ENCODE assay signal across 13 cellular contexts in the genomic region with DNA sequence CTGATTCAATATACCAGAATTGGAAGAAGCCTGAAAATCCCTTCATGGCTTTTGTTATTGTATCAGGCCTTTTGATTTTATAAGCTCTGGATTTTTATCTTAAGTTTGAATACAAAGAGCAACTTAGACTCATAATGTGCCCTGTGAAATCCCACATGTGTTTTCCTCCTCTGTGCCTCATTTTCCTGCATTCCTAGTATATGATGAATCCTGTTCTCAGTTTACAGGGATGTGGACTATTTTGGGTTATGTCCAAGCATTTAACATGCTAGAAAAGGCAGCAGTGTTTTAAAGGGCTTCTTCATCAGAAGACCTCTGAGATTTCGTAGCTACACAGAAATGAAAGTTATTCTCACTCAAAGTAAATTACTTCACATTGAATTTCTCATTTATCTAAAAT.
DNase-seq lines count a peak whose midpoint lies in the region; ATAC-seq and TF ChIP-seq lines count a peak whose summit lies in the region.
"Had no signal": no experiment of that assay in that cellular context is flagged by ENCODE, and none has a peak within 500 bp of the region (broad histone marks: within the 10 kb centered on the region; RNA-seq: fewer than 3 reads in every experiment).

No MANE protein-coding gene starts in this region.

- H3K4me2 ChIP-seq in IMR-90 (ENCODE audit: low read depth, low read length): peak overlapping the region; percentile 90; the same call in 1 of the 2 replicates

- no peaks in the 10 kb centered on the region for H3K79me1 ChIP-seq in IMR-90 (ENCODE audit: low read depth in 1 of 2, low read length in 2 of 2)

- H3K14ac ChIP-seq in IMR-90 (replicated peaks; ENCODE audit: low read depth, low read length): no peak overlapping the region

- H4K5ac ChIP-seq in IMR-90 (ENCODE audit: low read depth, low read length): no peak overlapping the region

- dilution Hi-C loops in IMR-90 (cut with HindIII; ENCODE audit: low sequenced_read_pairs, unreplicated experiment): no loop called here

- H4K91ac ChIP-seq in IMR-90 (ENCODE audit: insufficient read depth, low read depth, low read length): no peak overlapping the region

- peaks cover 5% of the 10 kb centered on the region; the same call in 1 of the 2 replicates for H3K9me1 ChIP-seq in IMR-90 (ENCODE audit: insufficient read depth, low read length)

- peak overlapping the region; percentile 45 to 86; a peak in 1 of 4 replicates for H4K8ac ChIP-seq in IMR-90 (ENCODE audit: low read depth in 2 of 2, low read length in 2 of 2)

- TF ChIP-seq CTCF in AG04449 (IDR thresholded peaks at IDR 0.05; ENCODE audit: insufficient read depth, low read length, missing control alignments) (no peak), IMR-90 (conservative IDR thresholded peaks at IDR 0.05; ENCODE audit: low read depth, low read length) (no peak), brain microvascular endothelial cell (IDR thresholded peaks at IDR 0.05; ENCODE audit: low read depth, low read length, missing control alignments) (no peak)

- ATAC-seq in IMR-90 (ENCODE audit: low read depth) (peak; percentile 82), GM18907 (IDR thresholded peaks at IDR 0.05; ENCODE audit: unreplicated experiment) (no peak)
- ATAC-seq: K562 had no signal

- no peaks in the 10 kb centered on the region for H3K36me3 Mint-ChIP-seq in activated naive CD4-positive, alpha-beta T cell treated with anti-CD3 and anti-CD28 coated beads, Interleukin-2, amount 10 ng/mL, durations not matched to agents 7 days and 5 days

- no peak for TF ChIP-seq RAD21 in IMR-90 (IDR thresholded peaks at IDR 0.05; ENCODE audit: low read length)

- no peaks in the 10 kb centered on the region for H3K4me1 Mint-ChIP-seq in activated naive CD4-positive, alpha-beta T cell treated with anti-CD3 and anti-CD28 coated beads, Interleukin-2, amount 10 ng/mL, durations not matched to agents 7 days and 5 days
- H3K4me1 Mint-ChIP-seq: B cell had no signal

- no peak overlapping the region for H2AK5ac ChIP-seq in IMR-90 (ENCODE audit: low read depth, low read length)

- POLR2A ChIA-PET in AG04449 (lab: Yijun Ruan, JAX) (no interaction called here), IMR-90 (lab: Charles Lee; ENCODE audit: unreplicated experiment) (interaction anchor here (0.5 to 0.6 kb wide), 2 partner anchors 72 to 556 kb away, joined by 3 read pairs; no protein-coding TSS in a partner anchor)

- H4K20me1 ChIP-seq in IMR-90 (ENCODE audit: insufficient read depth, low read length): no peaks in the 10 kb centered on the region

- H3K4ac ChIP-seq in IMR-90 (ENCODE audit: low read depth, low read length): no peak overlapping the region

- H3K23ac ChIP-seq in IMR-90 (ENCODE audit: low read depth, low read length): no peak overlapping the region

- peak; percentile 67 for DNase-seq in AG04449 (ENCODE audit: low read depth, low spot score)
- DNase-seq in IMR-90: peak; percentile 96
- DNase-seq in brain microvascular endothelial cell: peak; percentile 59
- DNase-seq in iris pigment epithelial cell (ENCODE audit: low read depth): peak; percentile 80
- DNase-seq in NCI-H1092 (lab: John Stamatoyannopoulos, UW): no peak
- DNase-seq in activated naive CD4-positive, alpha-beta T cell treated with anti-CD3 and anti-CD28 coated beads, Interleukin-2, amount 10 ng/mL, durations not matched to agents 7 days and 5 days: no peak
- no peak for DNase-seq in iPS-NIHi7 (ENCODE audit: extremely low spot score)
- DNase-seq: NCI-H1930 had no signal

- H3K4me3 Mint-ChIP-seq in activated naive CD4-positive, alpha-beta T cell treated with anti-CD3 and anti-CD28 coated beads, Interleukin-2, amount 10 ng/mL, durations not matched to agents 7 days and 5 days: no peak overlapping the region
- H3K4me3 Mint-ChIP-seq: B cell had no signal

- intact Hi-C loops in IMR-90 (cut with micrococcal nuclease): no loop called here

- peak overlapping the region; percentile 97; the same call in 1 of the 2 replicates for H2BK120ac ChIP-seq in IMR-90 (ENCODE audit: low read depth, low read length)

- no CpG with 5 or more reads among the region's 1 CpG for WGBS in IMR-90 (ENCODE audit: extremely low coverage in 2 of 2, insufficient read length in 1 of 2), 2 experiments

- peak overlapping the region; percentile 91 for H3K9ac ChIP-seq in IMR-90 (ENCODE audit: low read depth, low read length)
- H3K9ac ChIP-seq: parathyroid adenoma had no signal

- H2AFZ ChIP-seq in IMR-90 (replicated peaks; ENCODE audit: low read length, poor library complexity): no peak overlapping the region
- H2AFZ ChIP-seq: parathyroid adenoma had no signal

- no peak overlapping the region for H2AK9ac ChIP-seq in IMR-90 (replicated peaks; ENCODE audit: low read depth, low read length, poor library complexity)

- peak overlapping the region; percentile 100; the same call in 1 of the 2 replicates for H3K27ac ChIP-seq in IMR-90 (ENCODE audit: insufficient read depth, low read length)
- peak overlapping the region; percentile 42 for H3K27ac ChIP-seq in brain microvascular endothelial cell
- H3K27ac ChIP-seq: ascending aorta, parathyroid adenoma had no signal

- H3K36me3 ChIP-seq in IMR-90 (ENCODE audit: control insufficient read depth, insufficient read depth, low read length) (no peaks in the 10 kb centered on the region), brain microvascular endothelial cell (replicated peaks) (no peaks in the 10 kb centered on the region)
- H3K36me3 ChIP-seq: ascending aorta had no signal

- H2BK15ac ChIP-seq in IMR-90 (ENCODE audit: low read depth, low read length): no peak overlapping the region

- in situ Hi-C loops in IMR-90 (cut with MboI; ENCODE audit: low sequenced_read_pairs) (no loop called here), brain microvascular endothelial cell (cut with HindIII; ENCODE audit: low pct_ligation_motif_present, low sequenced_read_pairs) (no loop called here)

- no peak overlapping the region for H3K27ac Mint-ChIP-seq in activated naive CD4-positive, alpha-beta T cell treated with anti-CD3 and anti-CD28 coated beads, Interleukin-2, amount 10 ng/mL, durations not matched to agents 7 days and 5 days
- H3K27ac Mint-ChIP-seq: B cell had no signal

- H2BK5ac ChIP-seq in IMR-90 (ENCODE audit: low read depth, low read length, poor library complexity, severe bottlenecking): peak overlapping the region; percentile 100

- no peak overlapping the region for H3K4me3 ChIP-seq in AG04449 (ENCODE audit: low read depth, low read length)
- H3K4me3 ChIP-seq in IMR-90 (ENCODE audit: insufficient read depth, low read depth, low read length): no peak overlapping the region
- no peak overlapping the region for H3K4me3 ChIP-seq in brain microvascular endothelial cell (ENCODE audit: low read depth, low read length)
- H3K4me3 ChIP-seq: ascending aorta, K562 had no signal

- no TSS peak for BruUV-seq in IMR-90 (replicated peaks; lab: Mats Ljungman, UMichigan)

- H3K18ac ChIP-seq in IMR-90 (ENCODE audit: low read depth, low read length): peak overlapping the region; percentile 100; the same call in 1 of the 2 replicates

- H2BK20ac ChIP-seq in IMR-90 (ENCODE audit: low read depth, low read length): no peak overlapping the region

- H3K9me3 Mint-ChIP-seq in activated naive CD4-positive, alpha-beta T cell treated with anti-CD3 and anti-CD28 coated beads, Interleukin-2, amount 10 ng/mL, durations not matched to agents 7 days and 5 days: peaks cover 2% of the 10 kb centered on the region

- H3K4me1 ChIP-seq in IMR-90 (ENCODE audit: control insufficient read depth, insufficient read depth, low read length): peaks cover 6% of the 10 kb centered on the region
- H3K4me1 ChIP-seq: ascending aorta, parathyroid adenoma had no signal

- H3K27me3 ChIP-seq in IMR-90 (ENCODE audit: control insufficient read depth, insufficient read depth, low read length) (no peaks in the 10 kb centered on the region), brain microvascular endothelial cell (replicated peaks) (no peaks in the 10 kb centered on the region)
- H3K27me3 ChIP-seq: ascending aorta had no signal

- H3K27me3 Mint-ChIP-seq in activated naive CD4-positive, alpha-beta T cell treated with anti-CD3 and anti-CD28 coated beads, Interleukin-2, amount 10 ng/mL, durations not matched to agents 7 days and 5 days: no peaks in the 10 kb centered on the region

- no peaks in the 10 kb centered on the region for H3K9me3 ChIP-seq in IMR-90 (ENCODE audit: control insufficient read depth, insufficient read depth, low read length)
- H3K9me3 ChIP-seq: ascending aorta had no signal

- CTCF ChIA-PET in AG04449 (lab: Yijun Ruan, JAX): interaction anchor here (1.0 kb wide), 2 partner anchors 76 to 1056 kb away, joined by 3 read pairs; no protein-coding TSS in a partner anchor
- CTCF ChIA-PET in IMR-90 (lab: Yijun Ruan, JAX): no interaction called here
- CTCF ChIA-PET in activated naive CD4-positive, alpha-beta T cell treated with anti-CD3 and anti-CD28 coated beads, Interleukin-2, amount 10 ng/mL, durations not matched to agents 7 days and 5 days (lab: Charles Lee): no interaction called here

- H3K56ac ChIP-seq in IMR-90 (ENCODE audit: extremely low read depth, insufficient read depth, low read length): no peak overlapping the region; the same call in 1 of the 2 replicates

- TF ChIP-seq POLR2A in IMR-90 (IDR thresholded peaks at IDR 0.05; ENCODE audit: low read depth, low read length): no peak

TF ChIP-seq in IMR-90, 13 proteins besides CTCF, POLR2A, EP300 and RAD21 (continues in another document):
- TF ChIP-seq RFX5 (IDR thresholded peaks at IDR 0.05; ENCODE audit: low read depth, low read length) (no peak), NFE2L2 (IDR thresholded peaks at IDR 0.05; ENCODE audit: low read depth, low read length) (no peak), FOS (IDR thresholded peaks at IDR 0.05; ENCODE audit: low read depth, low read length) (peak; percentile 61; the same call in 1 of the 2 replicates), MXI1 (IDR thresholded peaks at IDR 0.05; ENCODE audit: borderline replicate concordance, low read depth, low read length) (peak; percentile 27; the same call in 1 of the 2 replicates), BHLHE40 (IDR thresholded peaks at IDR 0.05; ENCODE audit: low read depth, low read length) (no peak), MAFK (IDR thresholded peaks at IDR 0.05; ENCODE audit: low read depth, low read length) (no peak), CEBPB (IDR thresholded peaks at IDR 0.05; ENCODE audit: low read depth, low read length) (no peak; the same call in 1 of the 2 replicates), CHD1 (IDR thresholded peaks at IDR 0.05; ENCODE audit: low read depth, low read length) (no peak)
- TF ChIP-seq, protein P1, sequence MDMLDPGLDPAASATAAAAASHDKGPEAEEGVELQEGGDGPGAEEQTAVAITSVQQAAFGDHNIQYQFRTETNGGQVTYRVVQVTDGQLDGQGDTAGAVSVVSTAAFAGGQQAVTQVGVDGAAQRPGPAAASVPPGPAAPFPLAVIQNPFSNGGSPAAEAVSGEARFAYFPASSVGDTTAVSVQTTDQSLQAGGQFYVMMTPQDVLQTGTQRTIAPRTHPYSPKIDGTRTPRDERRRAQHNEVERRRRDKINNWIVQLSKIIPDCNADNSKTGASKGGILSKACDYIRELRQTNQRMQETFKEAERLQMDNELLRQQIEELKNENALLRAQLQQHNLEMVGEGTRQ (IDR thresholded peaks at IDR 0.05; ENCODE audit: low read depth, low read length): no peak

Comparison
In these comparisons a context has a peak if more than half of its experiments do, and no peak if none do; other contexts are left out.
1. DNase-seq: peak in AG04449 (single experiment), IMR-90 (single experiment), brain microvascular endothelial cell (single experiment) and iris pigment epithelial cell (single experiment); none in NCI-H1092 (single experiment), activated naive CD4-positive, alpha-beta T cell treated with anti-CD3 and anti-CD28 coated beads, Interleukin-2, amount 10 ng/mL, durations not matched to agents 7 days and 5 days (single experiment) and iPS-NIHi7 (single experiment).